In genomic region chr7:95772771-95773581, GRCh38 we compare ENCODE assay signal across 8 cellular contexts. TPM values are rescaled to one million over a fixed set of nuclear protein-coding genes. Genes with fewer than 3 reads are reported as not detected.
DNase-seq lines count a peak whose midpoint lies in the region; TF ChIP-seq lines count a peak whose summit lies in the region.

No MANE protein-coding gene starts in this region.

- H3K9me3 ChIP-seq in SJSA1 (replicated peaks): no peaks in the 10 kb centered on the region

- TF ChIP-seq CTCF in osteocyte (IDR thresholded peaks at IDR 0.05): no peak

- H3K27me3 Mint-ChIP-seq in activated CD4-positive, alpha-beta T cell treated with anti-CD3 and anti-CD28 coated beads, Interleukin-2, amount 10 ng/mL, durations not matched to agents 24 days and 14 days: peaks cover 32% of the 10 kb centered on the region
- no peaks in the 10 kb centered on the region for H3K27me3 Mint-ChIP-seq in osteocyte (ENCODE audit: unreplicated experiment)

- H3K27me3 ChIP-seq in SJSA1 (replicated peaks): 0 out of 2 replicates have a peak, but pooled peaks cover 3% of the 10 kb centered on the region

- no peaks in the 10 kb centered on the region for H3K36me3 Mint-ChIP-seq in activated CD4-positive, alpha-beta T cell treated with anti-CD3 and anti-CD28 coated beads, Interleukin-2, amount 10 ng/mL, durations not matched to agents 24 days and 14 days (ENCODE audit: low read depth)
- peaks cover 5% of the 10 kb centered on the region for H3K36me3 Mint-ChIP-seq in osteocyte (ENCODE audit: unreplicated experiment)

- peak overlapping the region; percentile 14 for H3K4me3 Mint-ChIP-seq in activated CD4-positive, alpha-beta T cell treated with anti-CD3 and anti-CD28 coated beads, Interleukin-2, amount 10 ng/mL, durations not matched to agents 24 days and 14 days
- H3K4me3 Mint-ChIP-seq in osteocyte (ENCODE audit: unreplicated experiment): peak overlapping the region; percentile 85

- no peaks in the 10 kb centered on the region for H3K36me3 ChIP-seq in SJSA1

- intact Hi-C loops in activated CD4-positive, alpha-beta T cell treated with anti-CD3 and anti-CD28 coated beads, Interleukin-2, amount 10 ng/mL, durations not matched to agents 24 days and 14 days (cut with micrococcal nuclease): no loop called here

- peaks cover 2% of the 10 kb centered on the region for H3K4me1 Mint-ChIP-seq in activated CD4-positive, alpha-beta T cell treated with anti-CD3 and anti-CD28 coated beads, Interleukin-2, amount 10 ng/mL, durations not matched to agents 24 days and 14 days
- H3K4me1 Mint-ChIP-seq in osteocyte (ENCODE audit: unreplicated experiment): peaks cover 49% of the 10 kb centered on the region

- H3K4me3 ChIP-seq in SJSA1: peak overlapping the region; percentile 58

- no peak overlapping the region for H3K27ac Mint-ChIP-seq in activated CD4-positive, alpha-beta T cell treated with anti-CD3 and anti-CD28 coated beads, Interleukin-2, amount 10 ng/mL, durations not matched to agents 24 days and 14 days
- H3K27ac Mint-ChIP-seq in osteocyte (ENCODE audit: unreplicated experiment): peak overlapping the region; percentile 47

- no peak for DNase-seq in activated CD4-positive, alpha-beta T cell treated with anti-CD3 and anti-CD28 coated beads, Interleukin-2, amount 10 ng/mL, durations not matched to agents 24 days and 14 days
- no peak for DNase-seq in activated CD4-positive, alpha-beta T cell treated with anti-CD3 and anti-CD28 coated beads for 4 hours
- DNase-seq in SJSA1 (ENCODE audit: low read depth in 1 of 2, low spot score in 2 of 2) (peak in 1 of 2 experiments; percentile 11), glomerular endothelial cell (ENCODE audit: extremely low read depth, low read depth, low spot score) (peak; percentile 7), osteocyte (ENCODE audit: extremely low spot score, unreplicated experiment) (no peak), NCI-H2171 treated with DMSO at 0.1 percent for 48 hours (lab: John Stamatoyannopoulos, UW) (no peak), NCI-H2171 (lab: John Stamatoyannopoulos, UW) (no peak), OCI-M1 (lab: John Stamatoyannopoulos, UW) (no peak)

- H3K27ac ChIP-seq in SJSA1: no peak overlapping the region

- H3K9me3 Mint-ChIP-seq in activated CD4-positive, alpha-beta T cell treated with anti-CD3 and anti-CD28 coated beads, Interleukin-2, amount 10 ng/mL, durations not matched to agents 24 days and 14 days: no peaks in the 10 kb centered on the region
- H3K9me3 Mint-ChIP-seq in osteocyte (ENCODE audit: unreplicated experiment): no peaks in the 10 kb centered on the region

- H3K4me1 ChIP-seq in SJSA1 (replicated peaks): peaks cover 11% of the 10 kb centered on the region

RNA-seq across cellular contexts. Expression of gene DYNC1I1, which starts 0.6 kb away (rescaled TPM):
- not detected in 2 replicates for total RNA-seq in activated CD4-positive, alpha-beta T cell treated with anti-CD3 and anti-CD28 coated beads, Interleukin-2, amount 10 ng/mL, durations not matched to agents 24 days and 14 days
- total RNA-seq in SJSA1 (2014; rRNA removed; shearing (Covaris generic)): 3.9 and 6.2 TPM in 2 replicates
- 0.44 and 2.2 TPM in 2 replicates for total RNA-seq in glomerular endothelial cell
- total RNA-seq in osteocyte: 43.3 and 43.4 TPM in 2 replicates
